Comparison of ENCODE assay signal across 2 cellular contexts in the genomic region with DNA sequence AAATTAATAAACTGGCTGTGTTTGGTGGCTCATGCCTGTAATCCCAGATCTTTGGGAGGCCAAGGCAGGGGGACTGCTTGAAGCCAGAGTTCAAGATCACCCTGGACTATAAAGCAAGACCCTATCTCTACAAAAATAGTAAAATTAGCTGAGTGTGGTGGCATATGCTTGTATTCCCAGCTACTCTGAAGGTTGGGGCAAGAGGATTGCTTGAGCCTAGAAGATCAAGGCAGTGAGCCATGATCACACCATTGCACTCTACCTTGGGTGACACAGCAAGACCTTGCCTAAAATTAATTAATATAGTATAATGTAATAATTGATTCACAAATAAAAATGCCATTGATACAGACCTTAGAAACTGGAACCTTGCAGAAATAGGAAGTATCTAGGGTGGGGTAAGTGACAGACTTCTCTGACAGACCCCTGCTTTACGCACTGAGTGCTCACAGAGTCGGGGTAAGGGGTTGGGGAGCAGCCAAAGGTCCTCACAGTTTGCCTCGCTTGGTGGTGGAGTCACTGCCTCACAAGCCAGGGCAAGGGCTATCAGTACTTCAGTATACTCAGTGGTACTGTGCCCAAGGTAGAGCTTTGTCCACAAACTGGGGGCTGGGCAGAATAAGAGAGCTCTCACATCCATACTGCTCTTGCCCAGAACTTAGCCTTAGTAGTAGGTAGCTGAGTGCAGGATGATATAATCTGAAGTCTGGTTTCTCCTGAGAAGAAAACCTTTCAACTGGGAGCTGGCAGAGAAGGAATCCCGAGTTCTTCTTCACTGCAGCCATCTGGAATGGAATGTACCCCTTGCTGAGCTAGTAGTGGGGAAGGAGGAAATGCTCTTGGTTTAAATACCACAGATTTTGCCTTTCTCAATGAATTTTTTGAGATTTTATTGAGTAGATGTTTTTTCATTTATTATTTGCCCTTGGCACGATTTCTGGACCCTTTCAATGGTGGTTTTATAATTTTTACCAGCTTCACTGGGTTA.
A peak's percentile ranks its signal among the peaks of the same experiment; 100 is the strongest.
TF ChIP-seq lines count a peak whose summit lies in the region.

No MANE protein-coding gene starts in this region.

TF ChIP-seq in Ishikawa, 13 proteins besides CTCF, POLR2A, EP300 and RAD21:
- TF ChIP-seq CREB1 (IDR thresholded peaks at IDR 0.05; ENCODE audit: low read depth), result no peak
- TF ChIP-seq TEAD4 (IDR thresholded peaks at IDR 0.05), result peak; percentile 51; the same call in 1 of the 2 replicates

TF ChIP-seq in H1, 55 proteins besides CTCF, POLR2A, EP300 and RAD21:
- TF ChIP-seq TEAD4 (IDR thresholded peaks at IDR 0.05; ENCODE audit: low read depth, low read length) (peak; percentile 87), CREB1 (IDR thresholded peaks at IDR 0.05) (no peak), TBP (IDR thresholded peaks at IDR 0.05; ENCODE audit: low read depth, low read length) (no peak), ASH2L (IDR thresholded peaks at IDR 0.05; ENCODE audit: low read length) (peak; percentile 39)
- TF ChIP-seq, protein P1, sequence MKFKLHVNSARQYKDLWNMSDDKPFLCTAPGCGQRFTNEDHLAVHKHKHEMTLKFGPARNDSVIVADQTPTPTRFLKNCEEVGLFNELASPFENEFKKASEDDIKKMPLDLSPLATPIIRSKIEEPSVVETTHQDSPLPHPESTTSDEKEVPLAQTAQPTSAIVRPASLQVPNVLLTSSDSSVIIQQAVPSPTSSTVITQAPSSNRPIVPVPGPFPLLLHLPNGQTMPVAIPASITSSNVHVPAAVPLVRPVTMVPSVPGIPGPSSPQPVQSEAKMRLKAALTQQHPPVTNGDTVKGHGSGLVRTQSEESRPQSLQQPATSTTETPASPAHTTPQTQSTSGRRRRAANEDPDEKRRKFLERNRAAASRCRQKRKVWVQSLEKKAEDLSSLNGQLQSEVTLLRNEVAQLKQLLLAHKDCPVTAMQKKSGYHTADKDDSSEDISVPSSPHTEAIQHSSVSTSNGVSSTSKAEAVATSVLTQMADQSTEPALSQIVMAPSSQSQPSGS (IDR thresholded peaks at IDR 0.05; ENCODE audit: low read length), result 0 out of 2 replicates have a peak, but pooled peaks have one; percentile 19
- TF ChIP-seq, protein P2, sequence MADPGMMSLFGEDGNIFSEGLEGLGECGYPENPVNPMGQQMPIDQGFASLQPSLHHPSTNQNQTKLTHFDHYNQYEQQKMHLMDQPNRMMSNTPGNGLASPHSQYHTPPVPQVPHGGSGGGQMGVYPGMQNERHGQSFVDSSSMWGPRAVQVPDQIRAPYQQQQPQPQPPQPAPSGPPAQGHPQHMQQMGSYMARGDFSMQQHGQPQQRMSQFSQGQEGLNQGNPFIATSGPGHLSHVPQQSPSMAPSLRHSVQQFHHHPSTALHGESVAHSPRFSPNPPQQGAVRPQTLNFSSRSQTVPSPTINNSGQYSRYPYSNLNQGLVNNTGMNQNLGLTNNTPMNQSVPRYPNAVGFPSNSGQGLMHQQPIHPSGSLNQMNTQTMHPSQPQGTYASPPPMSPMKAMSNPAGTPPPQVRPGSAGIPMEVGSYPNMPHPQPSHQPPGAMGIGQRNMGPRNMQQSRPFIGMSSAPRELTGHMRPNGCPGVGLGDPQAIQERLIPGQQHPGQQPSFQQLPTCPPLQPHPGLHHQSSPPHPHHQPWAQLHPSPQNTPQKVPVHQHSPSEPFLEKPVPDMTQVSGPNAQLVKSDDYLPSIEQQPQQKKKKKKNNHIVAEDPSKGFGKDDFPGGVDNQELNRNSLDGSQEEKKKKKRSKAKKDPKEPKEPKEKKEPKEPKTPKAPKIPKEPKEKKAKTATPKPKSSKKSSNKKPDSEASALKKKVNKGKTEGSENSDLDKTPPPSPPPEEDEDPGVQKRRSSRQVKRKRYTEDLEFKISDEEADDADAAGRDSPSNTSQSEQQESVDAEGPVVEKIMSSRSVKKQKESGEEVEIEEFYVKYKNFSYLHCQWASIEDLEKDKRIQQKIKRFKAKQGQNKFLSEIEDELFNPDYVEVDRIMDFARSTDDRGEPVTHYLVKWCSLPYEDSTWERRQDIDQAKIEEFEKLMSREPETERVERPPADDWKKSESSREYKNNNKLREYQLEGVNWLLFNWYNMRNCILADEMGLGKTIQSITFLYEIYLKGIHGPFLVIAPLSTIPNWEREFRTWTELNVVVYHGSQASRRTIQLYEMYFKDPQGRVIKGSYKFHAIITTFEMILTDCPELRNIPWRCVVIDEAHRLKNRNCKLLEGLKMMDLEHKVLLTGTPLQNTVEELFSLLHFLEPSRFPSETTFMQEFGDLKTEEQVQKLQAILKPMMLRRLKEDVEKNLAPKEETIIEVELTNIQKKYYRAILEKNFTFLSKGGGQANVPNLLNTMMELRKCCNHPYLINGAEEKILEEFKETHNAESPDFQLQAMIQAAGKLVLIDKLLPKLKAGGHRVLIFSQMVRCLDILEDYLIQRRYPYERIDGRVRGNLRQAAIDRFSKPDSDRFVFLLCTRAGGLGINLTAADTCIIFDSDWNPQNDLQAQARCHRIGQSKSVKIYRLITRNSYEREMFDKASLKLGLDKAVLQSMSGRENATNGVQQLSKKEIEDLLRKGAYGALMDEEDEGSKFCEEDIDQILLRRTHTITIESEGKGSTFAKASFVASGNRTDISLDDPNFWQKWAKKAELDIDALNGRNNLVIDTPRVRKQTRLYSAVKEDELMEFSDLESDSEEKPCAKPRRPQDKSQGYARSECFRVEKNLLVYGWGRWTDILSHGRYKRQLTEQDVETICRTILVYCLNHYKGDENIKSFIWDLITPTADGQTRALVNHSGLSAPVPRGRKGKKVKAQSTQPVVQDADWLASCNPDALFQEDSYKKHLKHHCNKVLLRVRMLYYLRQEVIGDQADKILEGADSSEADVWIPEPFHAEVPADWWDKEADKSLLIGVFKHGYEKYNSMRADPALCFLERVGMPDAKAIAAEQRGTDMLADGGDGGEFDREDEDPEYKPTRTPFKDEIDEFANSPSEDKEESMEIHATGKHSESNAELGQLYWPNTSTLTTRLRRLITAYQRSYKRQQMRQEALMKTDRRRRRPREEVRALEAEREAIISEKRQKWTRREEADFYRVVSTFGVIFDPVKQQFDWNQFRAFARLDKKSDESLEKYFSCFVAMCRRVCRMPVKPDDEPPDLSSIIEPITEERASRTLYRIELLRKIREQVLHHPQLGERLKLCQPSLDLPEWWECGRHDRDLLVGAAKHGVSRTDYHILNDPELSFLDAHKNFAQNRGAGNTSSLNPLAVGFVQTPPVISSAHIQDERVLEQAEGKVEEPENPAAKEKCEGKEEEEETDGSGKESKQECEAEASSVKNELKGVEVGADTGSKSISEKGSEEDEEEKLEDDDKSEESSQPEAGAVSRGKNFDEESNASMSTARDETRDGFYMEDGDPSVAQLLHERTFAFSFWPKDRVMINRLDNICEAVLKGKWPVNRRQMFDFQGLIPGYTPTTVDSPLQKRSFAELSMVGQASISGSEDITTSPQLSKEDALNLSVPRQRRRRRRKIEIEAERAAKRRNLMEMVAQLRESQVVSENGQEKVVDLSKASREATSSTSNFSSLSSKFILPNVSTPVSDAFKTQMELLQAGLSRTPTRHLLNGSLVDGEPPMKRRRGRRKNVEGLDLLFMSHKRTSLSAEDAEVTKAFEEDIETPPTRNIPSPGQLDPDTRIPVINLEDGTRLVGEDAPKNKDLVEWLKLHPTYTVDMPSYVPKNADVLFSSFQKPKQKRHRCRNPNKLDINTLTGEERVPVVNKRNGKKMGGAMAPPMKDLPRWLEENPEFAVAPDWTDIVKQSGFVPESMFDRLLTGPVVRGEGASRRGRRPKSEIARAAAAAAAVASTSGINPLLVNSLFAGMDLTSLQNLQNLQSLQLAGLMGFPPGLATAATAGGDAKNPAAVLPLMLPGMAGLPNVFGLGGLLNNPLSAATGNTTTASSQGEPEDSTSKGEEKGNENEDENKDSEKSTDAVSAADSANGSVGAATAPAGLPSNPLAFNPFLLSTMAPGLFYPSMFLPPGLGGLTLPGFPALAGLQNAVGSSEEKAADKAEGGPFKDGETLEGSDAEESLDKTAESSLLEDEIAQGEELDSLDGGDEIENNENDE (IDR thresholded peaks at IDR 0.05; ENCODE audit: insufficient replicate concordance, low read length), result peak; percentile 60
